8 cellular contexts compared by ENCODE assay signal in genomic region chr19:19662344-19662743, GRCh38. TPM values are rescaled to one million over a fixed set of nuclear protein-coding genes. Genes with fewer than 3 reads are reported as not detected.
DNase-seq lines count a peak whose midpoint lies in the region; ATAC-seq, FAIRE-seq and TF ChIP-seq lines count a peak whose summit lies in the region.

No MANE protein-coding gene starts in this region.

- no peak for FAIRE-seq in bronchial epithelial cell (lab: Jason Lieb, UNC)

- POLR2A ChIA-PET in A673 (lab: Charles Lee; ENCODE audit: low non-redundant PET): interaction anchor here (0.7 kb wide), 1 partner anchor 130 kb away, joined by 8 read pairs; no protein-coding TSS in a partner anchor

- DNase-seq in A673 (ENCODE audit: low spot score): no peak
- DNase-seq in bronchial epithelial cell (ENCODE audit: low read depth): no peak
- no peak for DNase-seq in NCI-H2107 treated with DMSO at 0.1 percent for 48 hours (lab: John Stamatoyannopoulos, UW; ENCODE audit: unreplicated experiment)
- DNase-seq in activated CD8-positive, alpha-beta memory T cell treated with anti-CD3 and anti-CD28 coated beads for 24 hours: no peak

- no peak for TF ChIP-seq CTCF in A673 (conservative IDR thresholded peaks at IDR 0.05; ENCODE audit: low read depth, low read length)
- TF ChIP-seq CTCF in bronchial epithelial cell (IDR thresholded peaks at IDR 0.05; ENCODE audit: insufficient read depth, low read length, severe bottlenecking): no peak

- H3K4me3 ChIP-seq in A673 (ENCODE audit: low read depth, low read length, poor library complexity, severe bottlenecking) (peak overlapping the region; percentile 86), HUES6 (ENCODE audit: low read depth, low read length) (peak overlapping the region; percentile 92), bronchial epithelial cell (ENCODE audit: low read depth, low read length) (peak overlapping the region; percentile 86), mucosa of rectum (ENCODE audit: low read length in 2 of 2) (peak overlapping the region; percentile 86 to 95)

- ATAC-seq in GM21526 (IDR thresholded peaks at IDR 0.05; ENCODE audit: low FRiP score, unreplicated experiment) (no peak), HG03097 (IDR thresholded peaks at IDR 0.05; ENCODE audit: low FRiP score, unreplicated experiment) (no peak)

- H3K27ac ChIP-seq in A673 (ENCODE audit: low read depth, low read length, poor library complexity, severe bottlenecking) (peak overlapping the region; percentile 93), HUES6 (ENCODE audit: low read depth, low read length) (no peak overlapping the region), mucosa of rectum (ENCODE audit: low read depth in 2 of 2, low read length in 2 of 2) (peak overlapping the region in 1 of 2 donors; percentile 35)

- H3K9me3 ChIP-seq in A673 (ENCODE audit: low read depth, low read length, poor library complexity, severe bottlenecking): no peaks in the 10 kb centered on the region
- no peaks in the 10 kb centered on the region for H3K9me3 ChIP-seq in HUES6 (ENCODE audit: control insufficient read depth, insufficient read depth, low read depth, low read length)
- no peaks in the 10 kb centered on the region for H3K9me3 ChIP-seq in mucosa of rectum (ENCODE audit: control insufficient read depth in 2 of 2, low read length in 2 of 2)

- H3K4me1 ChIP-seq in A673 (ENCODE audit: insufficient read depth, low read length, poor library complexity, severe bottlenecking): peaks cover 12% of the 10 kb centered on the region
- H3K4me1 ChIP-seq in HUES6 (ENCODE audit: control insufficient read depth, insufficient read depth, low read length): peaks cover 12% of the 10 kb centered on the region
- peaks cover 19 to 20% of the 10 kb centered on the region in 2 donors for H3K4me1 ChIP-seq in mucosa of rectum (ENCODE audit: control insufficient read depth in 2 of 2, insufficient read depth in 2 of 2, low read length in 2 of 2)

- H3K27me3 ChIP-seq in A673 (replicated peaks; ENCODE audit: insufficient read depth, low read depth, low read length, poor library complexity) (no peaks in the 10 kb centered on the region), HUES6 (ENCODE audit: control insufficient read depth, insufficient read depth, low read length) (no peaks in the 10 kb centered on the region), bronchial epithelial cell (ENCODE audit: control insufficient read depth, insufficient read depth, low read length) (no peaks in the 10 kb centered on the region), mucosa of rectum (ENCODE audit: control insufficient read depth in 2 of 2, insufficient read depth in 2 of 2, low read length in 2 of 2) (no peaks in the 10 kb centered on the region)

- BruUV-seq in A673 (replicated peaks; lab: Mats Ljungman, UMichigan): TSS peak; percentile 73

- CTCF ChIA-PET in A673 (lab: Charles Lee): no interaction called here

- intact Hi-C loops in A673 (cut with micrococcal nuclease; ENCODE audit: unreplicated experiment): no loop called here

- H3K9ac ChIP-seq in HUES6 (ENCODE audit: low read length): peak overlapping the region; percentile 95
- H3K9ac ChIP-seq in mucosa of rectum (ENCODE audit: low read depth in 1 of 2, low read length in 2 of 2): peak overlapping the region; percentile 84 to 91

- H3K36me3 ChIP-seq in A673 (ENCODE audit: insufficient read depth, low read length, poor library complexity, severe bottlenecking) (peaks cover 21% of the 10 kb centered on the region), HUES6 (ENCODE audit: control insufficient read depth, insufficient read depth, low read length) (peaks cover 38% of the 10 kb centered on the region), bronchial epithelial cell (ENCODE audit: control insufficient read depth, insufficient read depth, low read length) (peaks cover 21% of the 10 kb centered on the region), mucosa of rectum (ENCODE audit: control insufficient read depth in 2 of 2, insufficient read depth in 2 of 2, low read length in 2 of 2) (peaks cover 6 to 27% of the 10 kb centered on the region in 2 donors)

RNA-seq across cellular contexts. Expression of gene ATP13A1, which starts 1.1 kb away (rescaled TPM):
- total RNA-seq in A673 (2021) (88.1 and 94.4 TPM in 2 replicates), bronchial epithelial cell (20.3 and 22.7 TPM in 2 replicates)

RNA-seq across cellular contexts. Expression of gene ZNF101, which starts 6.3 kb away (rescaled TPM):
- total RNA-seq in A673 (2021) (14.5 and 17.7 TPM in 2 replicates), bronchial epithelial cell (8.7 and 14.6 TPM in 2 replicates)

RNA-seq across cellular contexts. Expression of gene GMIP, which starts 18.9 kb away (rescaled TPM):
- total RNA-seq in A673 (2021) (9.0 and 10.9 TPM in 2 replicates), bronchial epithelial cell (3.2 and 3.7 TPM in 2 replicates)

RNA-seq across cellular contexts. Expression of gene LPAR2, which starts 34.3 kb away (rescaled TPM):
- total RNA-seq in A673 (2021) (17.2 and 20.6 TPM in 2 replicates), bronchial epithelial cell (5.5 and 5.6 TPM in 2 replicates)

RNA-seq across cellular contexts. Expression of gene PBX4, which starts 43.9 kb away (rescaled TPM):
- total RNA-seq in A673 (2021) (3.1 and 4.6 TPM in 2 replicates), bronchial epithelial cell (0.53 and 0.64 TPM in 2 replicates)
